Comparison of ENCODE assay signal across 8 cellular contexts in genomic region chr19:41861098-41861768, GRCh38. TPM values are rescaled to one million over a fixed set of nuclear protein-coding genes. Genes with fewer than 3 reads are reported as not detected.
A peak's percentile ranks its signal among the peaks of the same experiment; 100 is the strongest.
DNase-seq lines count a peak whose midpoint lies in the region; ATAC-seq and TF ChIP-seq lines count a peak whose summit lies in the region.

No MANE protein-coding gene starts in this region.

- no peak for ATAC-seq in activated CD8-positive, alpha-beta memory T cell treated with anti-CD3 and anti-CD28 coated beads, Interleukin-2, amount 10 ng/mL, durations not matched to agents 7 days and 5 days
- no peak for ATAC-seq in activated naive CD4-positive, alpha-beta T cell treated with anti-CD3 and anti-CD28 coated beads, Interleukin-2, amount 50 U/mL, for 72 hours
- ATAC-seq in GM18909 (IDR thresholded peaks at IDR 0.05; ENCODE audit: poor library complexity, unreplicated experiment): no peak

- H3K4me1 ChIP-seq in tibial artery: peaks cover 0 to 39% (median 29%) of the 10 kb centered on the region in 4 donors

- H3K36me3 Mint-ChIP-seq in activated CD8-positive, alpha-beta memory T cell treated with anti-CD3 and anti-CD28 coated beads, Interleukin-2, amount 10 ng/mL, durations not matched to agents 7 days and 5 days: peaks cover 48% of the 10 kb centered on the region
- peaks cover 45 to 51% of the 10 kb centered on the region in 2 donors for H3K36me3 Mint-ChIP-seq in activated naive CD4-positive, alpha-beta T cell treated with anti-CD3 and anti-CD28 coated beads, Interleukin-2, amount 50 U/mL, for 72 hours

- H3K27ac ChIP-seq in tibial artery: peak overlapping the region; percentile 89 to 92

- peak overlapping the region; percentile 86 for H3K27ac Mint-ChIP-seq in activated CD8-positive, alpha-beta memory T cell treated with anti-CD3 and anti-CD28 coated beads, Interleukin-2, amount 10 ng/mL, durations not matched to agents 7 days and 5 days
- peak overlapping the region; percentile 95 to 98 for H3K27ac Mint-ChIP-seq in activated naive CD4-positive, alpha-beta T cell treated with anti-CD3 and anti-CD28 coated beads, Interleukin-2, amount 50 U/mL, for 72 hours

- H3K9me3 ChIP-seq in tibial artery: no peaks in the 10 kb centered on the region

- no peaks in the 10 kb centered on the region for H3K27me3 ChIP-seq in kidney epithelial cell (ENCODE audit: control insufficient read depth, insufficient read depth, low read length)
- H3K27me3 ChIP-seq in tibial artery: no peaks in the 10 kb centered on the region

- CTCF ChIA-PET in activated CD8-positive, alpha-beta memory T cell treated with anti-CD3 and anti-CD28 coated beads, Interleukin-2, amount 10 ng/mL, durations not matched to agents 7 days and 5 days (lab: Charles Lee): interaction anchor here (0.6 to 4.7 kb wide), 12 partner anchors 10 to 490 kb away, joined by 3 to 83 read pairs (median 16); partner anchors contain the start of genes ARHGEF1, CD79A and RABAC1

- TF ChIP-seq CTCF in kidney epithelial cell (IDR thresholded peaks at IDR 0.05; ENCODE audit: insufficient read depth, low read length, poor library complexity, severe bottlenecking) (no peak), tibial artery (IDR thresholded peaks at IDR 0.05) (no peak)

- H3K4me3 Mint-ChIP-seq in activated CD8-positive, alpha-beta memory T cell treated with anti-CD3 and anti-CD28 coated beads, Interleukin-2, amount 10 ng/mL, durations not matched to agents 7 days and 5 days: peak overlapping the region; percentile 87

- intact Hi-C loops in tibial artery (cut with DNase I; ENCODE audit: low total_unique reads): loop anchor here (2.0 kb wide), 1 partner anchor 24 kb away; no protein-coding TSS in a partner anchor

- no peaks in the 10 kb centered on the region for H3K9me3 Mint-ChIP-seq in activated CD8-positive, alpha-beta memory T cell treated with anti-CD3 and anti-CD28 coated beads, Interleukin-2, amount 10 ng/mL, durations not matched to agents 7 days and 5 days (ENCODE audit: low read depth)
- H3K9me3 Mint-ChIP-seq in activated naive CD4-positive, alpha-beta T cell treated with anti-CD3 and anti-CD28 coated beads, Interleukin-2, amount 50 U/mL, for 72 hours: no peaks in the 10 kb centered on the region

- H3K36me3 ChIP-seq in kidney epithelial cell (ENCODE audit: control insufficient read depth, insufficient read depth, low read length) (peaks cover 7% of the 10 kb centered on the region), tibial artery (peaks cover 39 to 52% (median 49%) of the 10 kb centered on the region in 3 donors)

- H3K4me1 Mint-ChIP-seq in activated CD8-positive, alpha-beta memory T cell treated with anti-CD3 and anti-CD28 coated beads, Interleukin-2, amount 10 ng/mL, durations not matched to agents 7 days and 5 days: peaks cover 53% of the 10 kb centered on the region

- no peaks in the 10 kb centered on the region for H3K27me3 Mint-ChIP-seq in activated CD8-positive, alpha-beta memory T cell treated with anti-CD3 and anti-CD28 coated beads, Interleukin-2, amount 10 ng/mL, durations not matched to agents 7 days and 5 days

- H3K4me3 ChIP-seq in kidney epithelial cell (ENCODE audit: low read depth, low read length) (peak overlapping the region; percentile 88), tibial artery (peak overlapping the region; percentile 73 to 88)

- DNase-seq in activated CD8-positive, alpha-beta memory T cell treated with anti-CD3 and anti-CD28 coated beads, Interleukin-2, amount 10 ng/mL, durations not matched to agents 7 days and 5 days: no peak
- no peak for DNase-seq in activated CD8-positive, alpha-beta memory T cell treated with anti-CD3 and anti-CD28 coated beads for 24 hours
- no peak for DNase-seq in activated naive CD4-positive, alpha-beta T cell treated with anti-CD3 and anti-CD28 coated beads, Interleukin-2, amount 50 U/mL, for 72 hours (ENCODE audit: low spot score in 2 of 2)
- no peak for DNase-seq in kidney epithelial cell (ENCODE audit: low read depth)
- no peak for DNase-seq in tibial artery
- DNase-seq in NCI-H82 treated with DMSO at 0.1 percent for 48 hours (lab: John Stamatoyannopoulos, UW; ENCODE audit: unreplicated experiment): no peak
- DNase-seq in NCI-H2196 treated with DMSO at 0.1 percent for 48 hours (lab: John Stamatoyannopoulos, UW; ENCODE audit: unreplicated experiment): no peak

RNA-seq across cellular contexts. Expression of gene RPS19, which starts 1.2 kb away (rescaled TPM):
- 1,000 to 10,000 TPM; 3,135 to 3,310 TPM for total RNA-seq in activated CD8-positive, alpha-beta memory T cell treated with anti-CD3 and anti-CD28 coated beads, Interleukin-2, amount 10 ng/mL, durations not matched to agents 7 days and 5 days
- total RNA-seq in activated naive CD4-positive, alpha-beta T cell treated with anti-CD3 and anti-CD28 coated beads, Interleukin-2, amount 50 U/mL, for 72 hours: 1,000 to 10,000 TPM; 3,521 to 4,779 TPM
- 1,699 and 2,835 TPM in 2 replicates for total RNA-seq in kidney epithelial cell

RNA-seq across cellular contexts. Expression of gene CD79A, which starts 15.8 kb away (rescaled TPM):
- 1 to 10 TPM; 4.0 to 4.1 TPM for total RNA-seq in activated CD8-positive, alpha-beta memory T cell treated with anti-CD3 and anti-CD28 coated beads, Interleukin-2, amount 10 ng/mL, durations not matched to agents 7 days and 5 days
- total RNA-seq in activated naive CD4-positive, alpha-beta T cell treated with anti-CD3 and anti-CD28 coated beads, Interleukin-2, amount 50 U/mL, for 72 hours: 1 to 10 TPM; 3.3 to 7.0 TPM
- total RNA-seq in kidney epithelial cell: 0.27 TPM in 1 of 2 replicates, not detected in the other

RNA-seq across cellular contexts. Expression of gene DMRTC2, which starts 16.4 kb away (rescaled TPM):
- not detected for total RNA-seq in activated CD8-positive, alpha-beta memory T cell treated with anti-CD3 and anti-CD28 coated beads, Interleukin-2, amount 10 ng/mL, durations not matched to agents 7 days and 5 days
- not detected for total RNA-seq in activated naive CD4-positive, alpha-beta T cell treated with anti-CD3 and anti-CD28 coated beads, Interleukin-2, amount 50 U/mL, for 72 hours
- not detected in 2 replicates for total RNA-seq in kidney epithelial cell

RNA-seq across cellular contexts. Expression of gene LYPD4, which starts 16.8 kb away (rescaled TPM):
- not detected for total RNA-seq in activated CD8-positive, alpha-beta memory T cell treated with anti-CD3 and anti-CD28 coated beads, Interleukin-2, amount 10 ng/mL, durations not matched to agents 7 days and 5 days
- not detected for total RNA-seq in activated naive CD4-positive, alpha-beta T cell treated with anti-CD3 and anti-CD28 coated beads, Interleukin-2, amount 50 U/mL, for 72 hours
- total RNA-seq in kidney epithelial cell: not detected in 2 replicates

RNA-seq across cellular contexts. Expression of gene ARHGEF1, which starts 21.8 kb away (rescaled TPM):
- 100 to 1,000 TPM; 545 to 682 TPM for total RNA-seq in activated CD8-positive, alpha-beta memory T cell treated with anti-CD3 and anti-CD28 coated beads, Interleukin-2, amount 10 ng/mL, durations not matched to agents 7 days and 5 days
- total RNA-seq in activated naive CD4-positive, alpha-beta T cell treated with anti-CD3 and anti-CD28 coated beads, Interleukin-2, amount 50 U/mL, for 72 hours: 100 to 1,000 TPM; 361 to 383 TPM
- total RNA-seq in kidney epithelial cell: 72.2 and 81.5 TPM in 2 replicates
